Comparison of ENCODE assay signal across 9 cellular contexts in genomic region chr2:174971868-174972781, GRCh38. TPM values are rescaled to one million over a fixed set of nuclear protein-coding genes. Genes with fewer than 3 reads are reported as not detected.
A peak's percentile ranks its signal among the peaks of the same experiment; 100 is the strongest.
DNase-seq lines count a peak whose midpoint lies in the region; ATAC-seq lines count a peak whose summit lies in the region.
"Had no signal": no experiment of that assay in that cellular context is flagged by ENCODE, and none has a peak within 500 bp of the region (broad histone marks: within the 10 kb centered on the region; RNA-seq: fewer than 3 reads in every experiment).

No MANE protein-coding gene starts in this region.

- H3K9me3 ChIP-seq in SJCRH30 (replicated peaks) = no peaks in the 10 kb centered on the region
- H3K9me3 ChIP-seq: lower lobe of right lung had no signal

- DNase-seq in ACHN (peak; percentile 89), HCEC 1CT (peak; percentile 93), SJCRH30 (peak; percentile 54 to 68), glomerular visceral epithelial cell (ENCODE audit: extremely low spot score) (peak; percentile 84), NCI-H526 treated with DMSO at 0.1 percent for 48 hours (lab: John Stamatoyannopoulos, UW) (no peak), NAMALWA (ENCODE audit: low spot score) (no peak), hypothalamus (lab: John Stamatoyannopoulos, UW) (no peak)
- DNase-seq: lower lobe of right lung had no signal

- H3K4me1 ChIP-seq in SJCRH30 = peaks cover 29% of the 10 kb centered on the region

- in situ Hi-C loops in ACHN (cut with HindIII; ENCODE audit: low pct_ligation_motif_present, low pct_unique_long_range_greater_than_20kb, low sequenced_read_pairs) = no loop called here

- H3K4me3 ChIP-seq in SJCRH30 = no peak overlapping the region
- H3K4me3 ChIP-seq: lower lobe of right lung had no signal

- H3K27ac ChIP-seq in SJCRH30 = peak overlapping the region; percentile 62
- H3K27ac ChIP-seq: lower lobe of right lung had no signal

- no peaks in the 10 kb centered on the region for H3K36me3 ChIP-seq in SJCRH30
- H3K36me3 ChIP-seq: lower lobe of right lung had no signal

- no peaks in the 10 kb centered on the region for H3K27me3 ChIP-seq in SJCRH30

- no peak for ATAC-seq in HG03378 (IDR thresholded peaks at IDR 0.05; ENCODE audit: unreplicated experiment)
- ATAC-seq: lower lobe of right lung had no signal

RNA-seq across cellular contexts. Expression of gene CHN1, which starts 33.1 kb away (rescaled TPM):
- total RNA-seq in SJCRH30 (2014; rRNA removed; shearing (Covaris generic)) = 66.2 and 71.8 TPM in 2 replicates

Comparison
In these comparisons a context has a peak if more than half of its experiments do, and no peak if none do; other contexts are left out.
1. DNase-seq: peak in ACHN (single experiment), HCEC 1CT (single experiment), SJCRH30 (2 of 2) and glomerular visceral epithelial cell (single experiment); none in NCI-H526 treated with DMSO at 0.1 percent for 48 hours (single experiment), NAMALWA (single experiment) and hypothalamus (0 of 51).